In the genomic region with DNA sequence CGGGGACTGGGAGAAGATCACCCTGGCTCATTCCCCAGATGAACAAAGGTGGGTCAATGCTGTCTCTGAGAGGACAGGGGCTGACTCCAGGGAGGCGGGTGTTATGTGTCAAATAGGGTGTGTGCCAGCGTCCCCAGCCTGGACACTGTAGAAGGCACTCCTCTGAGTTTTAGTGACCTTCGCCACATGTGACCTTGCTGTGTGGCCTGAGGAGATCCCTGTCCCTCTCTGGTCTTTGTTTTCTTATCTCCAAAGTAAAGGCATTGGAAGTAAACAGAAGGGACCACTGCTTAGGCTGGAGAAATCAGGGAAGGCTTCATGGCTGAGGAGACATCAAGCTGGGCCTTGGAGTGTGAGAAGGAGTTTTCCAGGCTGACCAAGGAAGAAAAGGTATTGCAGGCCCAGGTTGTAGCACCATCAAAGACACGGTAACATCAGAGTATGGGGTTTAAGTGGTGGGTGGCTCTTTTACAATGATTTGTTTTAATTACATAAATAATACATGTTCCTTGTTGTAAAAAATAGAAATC, we compare ENCODE assay signal across 33 cellular contexts.
"Had no signal": no experiment of that assay in that cellular context is flagged by ENCODE, and none has a peak within 500 bp of the region (broad histone marks: within the 10 kb centered on the region; RNA-seq: fewer than 3 reads in every experiment).

No MANE protein-coding gene starts in this region.

- H3K36me3 Mint-ChIP-seq: activated naive CD8-positive, alpha-beta T cell treated with anti-CD3 and anti-CD28 coated beads, Interleukin-2, amount 10 ng/mL, durations not matched to agents 7 days and 5 days had no signal

- DNase-seq: activated CD4-positive, alpha-beta T cell treated with anti-CD3 and anti-CD28 coated beads, Interleukin-2, amount 10 ng/mL, durations not matched to agents 24 days and 14 days; activated CD4-positive, alpha-beta T cell treated with anti-CD3 and anti-CD28 coated beads, Interleukin-2, amount 50 U/mL, for 4 hours; activated CD8-positive, alpha-beta T cell treated with anti-CD3 and anti-CD28 coated beads for 36 hours; activated effector memory CD4-positive, alpha-beta T cell treated with anti-CD3 and anti-CD28 coated beads, Interleukin-2, amount 50 U/mL, for 16 hours; activated naive CD4-positive, alpha-beta T cell treated with Interleukin-2 at 50 U/mL for 16 hours; activated naive CD8-positive, alpha-beta T cell treated with anti-CD3 and anti-CD28 coated beads, Interleukin-2, amount 10 ng/mL, durations not matched to agents 7 days and 5 days; activated T-cell treated with anti-CD3 and anti-CD28 coated beads, Interleukin-2, amount 50 U/mL, for 1 hour; activated T-cell treated with anti-CD3 and anti-CD28 coated beads, Interleukin-2, amount 50 U/mL, for 72 hours; amygdala; Kasumi-1; MG63; NCI-H1048; NCI-H1105 treated with DMSO at 0.1 percent for 48 hours; NCI-H1436 treated with DMSO at 0.1 percent for 48 hours; NCI-H1694 treated with DMSO at 0.1 percent for 48 hours; NCI-H2029; NCI-H345; NCI-H524 treated with DMSO at 0.1 percent for 48 hours; NK-92 treated with Interleukin-12 subunit alpha and Interleukin-12 subunit beta, amount 100 ng/mL, for 24 hours; PC-3; Peyer's patch; RPMI8226; SHP77 treated with DMSO at 0.1 percent for 48 hours; SW 1271; T-helper 1 cell; T1000 had no signal

- H3K4me3 Mint-ChIP-seq: activated CD4-positive, alpha-beta T cell treated with anti-CD3 and anti-CD28 coated beads, Interleukin-2, amount 10 ng/mL, durations not matched to agents 24 days and 14 days; activated CD8-positive, alpha-beta T cell treated with anti-CD3 and anti-CD28 coated beads for 36 hours; activated naive CD4-positive, alpha-beta T cell treated with anti-CD3 and anti-CD28 coated beads, Interleukin-2, amount 50 U/mL, for 24 hours; activated naive CD8-positive, alpha-beta T cell treated with anti-CD3 and anti-CD28 coated beads, Interleukin-2, amount 10 ng/mL, durations not matched to agents 7 days and 5 days; activated T-cell treated with anti-CD3 and anti-CD28 coated beads, Interleukin-2, amount 50 U/mL, for 72 hours; activated T-helper 17 cell treated with anti-CD3 and anti-CD28 coated beads, Interleukin-2, amount 50 U/mL, for 72 hours; central memory CD8-positive, alpha-beta T cell had no signal

- H3K4me3 ChIP-seq: ascending aorta, cardiac muscle cell, MG63, Peyer's patch, SJSA1 had no signal

- H3K4me1 Mint-ChIP-seq: activated CD4-positive, alpha-beta T cell treated with anti-CD3 and anti-CD28 coated beads, Interleukin-2, amount 10 ng/mL, durations not matched to agents 24 days and 14 days; activated naive CD4-positive, alpha-beta T cell treated with anti-CD3 and anti-CD28 coated beads, Interleukin-2, amount 50 U/mL, for 24 hours; activated naive CD8-positive, alpha-beta T cell treated with anti-CD3 and anti-CD28 coated beads, Interleukin-2, amount 10 ng/mL, durations not matched to agents 7 days and 5 days; activated T-helper 17 cell treated with anti-CD3 and anti-CD28 coated beads, Interleukin-2, amount 50 U/mL, for 72 hours; central memory CD8-positive, alpha-beta T cell had no signal

- H3K27ac ChIP-seq: ascending aorta, cardiac muscle cell, Peyer's patch, SJSA1 had no signal

- H3K36me3 ChIP-seq: ascending aorta, cardiac muscle cell, MG63, Peyer's patch, SJSA1 had no signal

- ATAC-seq: activated CD8-positive, alpha-beta T cell treated with anti-CD3 and anti-CD28 coated beads for 36 hours; activated T-cell treated with anti-CD3 and anti-CD28 coated beads, Interleukin-2, amount 50 U/mL, for 72 hours; activated T-helper 17 cell treated with anti-CD3 and anti-CD28 coated beads, Interleukin-2, amount 50 U/mL, for 72 hours; PC-3 had no signal

- H3K27me3 Mint-ChIP-seq: activated CD8-positive, alpha-beta T cell treated with anti-CD3 and anti-CD28 coated beads for 36 hours; activated naive CD4-positive, alpha-beta T cell treated with anti-CD3 and anti-CD28 coated beads, Interleukin-2, amount 50 U/mL, for 24 hours; activated T-helper 17 cell treated with anti-CD3 and anti-CD28 coated beads, Interleukin-2, amount 50 U/mL, for 72 hours; central memory CD8-positive, alpha-beta T cell had no signal

- H3K9me3 Mint-ChIP-seq: activated CD4-positive, alpha-beta T cell treated with anti-CD3 and anti-CD28 coated beads, Interleukin-2, amount 10 ng/mL, durations not matched to agents 24 days and 14 days; activated CD8-positive, alpha-beta T cell treated with anti-CD3 and anti-CD28 coated beads for 36 hours; activated naive CD4-positive, alpha-beta T cell treated with anti-CD3 and anti-CD28 coated beads, Interleukin-2, amount 50 U/mL, for 24 hours; activated naive CD8-positive, alpha-beta T cell treated with anti-CD3 and anti-CD28 coated beads, Interleukin-2, amount 10 ng/mL, durations not matched to agents 7 days and 5 days; activated T-cell treated with anti-CD3 and anti-CD28 coated beads, Interleukin-2, amount 50 U/mL, for 72 hours; activated T-helper 17 cell treated with anti-CD3 and anti-CD28 coated beads, Interleukin-2, amount 50 U/mL, for 72 hours; central memory CD8-positive, alpha-beta T cell had no signal

- H3K27ac Mint-ChIP-seq: activated CD4-positive, alpha-beta T cell treated with anti-CD3 and anti-CD28 coated beads, Interleukin-2, amount 10 ng/mL, durations not matched to agents 24 days and 14 days; activated CD8-positive, alpha-beta T cell treated with anti-CD3 and anti-CD28 coated beads for 36 hours; activated naive CD4-positive, alpha-beta T cell treated with anti-CD3 and anti-CD28 coated beads, Interleukin-2, amount 50 U/mL, for 24 hours; activated naive CD8-positive, alpha-beta T cell treated with anti-CD3 and anti-CD28 coated beads, Interleukin-2, amount 10 ng/mL, durations not matched to agents 7 days and 5 days; activated T-cell treated with anti-CD3 and anti-CD28 coated beads, Interleukin-2, amount 50 U/mL, for 72 hours; activated T-helper 17 cell treated with anti-CD3 and anti-CD28 coated beads, Interleukin-2, amount 50 U/mL, for 72 hours had no signal

- H3K27me3 ChIP-seq: ascending aorta, cardiac muscle cell, MG63, Peyer's patch, SJSA1 had no signal

- FAIRE-seq: TTC549 had no signal

- H3K9me3 ChIP-seq: ascending aorta, MG63, Peyer's patch had no signal

- H3K4me1 ChIP-seq: ascending aorta, Peyer's patch had no signal
